8 cellular contexts compared by ENCODE assay signal in genomic region chr16:27426423-27427408, GRCh38. TPM values are rescaled to one million over a fixed set of nuclear protein-coding genes. Genes with fewer than 3 reads are reported as not detected.
DNase-seq lines count a peak whose midpoint lies in the region; ATAC-seq and TF ChIP-seq lines count a peak whose summit lies in the region.

No MANE protein-coding gene starts in this region.

- peaks cover 20 to 44% (median 31%) of the 10 kb centered on the region in 4 donors for H3K4me1 Mint-ChIP-seq in CD4-positive, alpha-beta memory T cell

- intact Hi-C loops in CD4-positive, alpha-beta memory T cell (cut with micrococcal nuclease) = loop anchor here (2.0 kb wide), 1 partner anchor 24 kb away; the partner anchor contains the start of gene IL21R

- H3K9me3 ChIP-seq in CD4-positive, alpha-beta memory T cell (ENCODE audit: control insufficient read depth in 1 of 2, low read length in 2 of 2) = peaks cover 5 to 8% of the 10 kb centered on the region in 2 donors

- no peak for TF ChIP-seq CTCF in fibroblast of pulmonary artery (IDR thresholded peaks at IDR 0.05; ENCODE audit: low read length, missing control alignments)

- no peaks in the 10 kb centered on the region for H3K27me3 Mint-ChIP-seq in CD4-positive, alpha-beta memory T cell

- CTCF ChIA-PET in CD4-positive, alpha-beta memory T cell (lab: Charles Lee; ENCODE audit: partially characterized antibody) = interaction anchor here (0.7 to 1.8 kb wide), 2 partner anchors 20 to 190 kb away, joined by 3 to 5 read pairs; no protein-coding TSS in a partner anchor

- H3K27me3 ChIP-seq in CD4-positive, alpha-beta memory T cell (ENCODE audit: insufficient read depth, low read length) = no peaks in the 10 kb centered on the region

- DNase-seq in CD4-positive, alpha-beta memory T cell = peak; percentile 53 to 87 (median 62)
- peak; percentile 89 for DNase-seq in NOMO-1 treated with DMSO at 0.1 percent for 48 hours (lab: John Stamatoyannopoulos, UW; ENCODE audit: unreplicated experiment)
- peak; percentile 84 for DNase-seq in activated CD8-positive, alpha-beta memory T cell treated with anti-CD3 and anti-CD28 coated beads, Interleukin-2, amount 50 U/mL, for 48 hours
- DNase-seq in fibroblast of pulmonary artery (ENCODE audit: low read depth) = peak; percentile 86
- peak; percentile 70 to 75 for DNase-seq in stimulated activated CD4-positive, alpha-beta T cell treated with anti-CD3 and anti-CD28 coated beads, Interleukin-2, amount 100 ng/mL, for 24 hours
- no peak for DNase-seq in NCI-H2107 treated with DMSO at 0.1 percent for 48 hours (lab: John Stamatoyannopoulos, UW; ENCODE audit: unreplicated experiment)

- H3K27ac Mint-ChIP-seq in CD4-positive, alpha-beta memory T cell = peak overlapping the region; percentile 62 to 93 (median 90)

- H3K4me3 Mint-ChIP-seq in CD4-positive, alpha-beta memory T cell = peak overlapping the region in 5 of 8 donors; percentile 0 to 70 (median 39)

- peak; percentile 73 for ATAC-seq in GM19023 (IDR thresholded peaks at IDR 0.05; ENCODE audit: unreplicated experiment)
- peak; percentile 69 for ATAC-seq in HG03064 (IDR thresholded peaks at IDR 0.05; ENCODE audit: low read depth, unreplicated experiment)

- H3K36me3 ChIP-seq in CD4-positive, alpha-beta memory T cell (ENCODE audit: insufficient read depth, low read length) = peaks cover 13% of the 10 kb centered on the region

- H3K9me3 Mint-ChIP-seq in CD4-positive, alpha-beta memory T cell = peaks cover 0 to 17% (median 11%) of the 10 kb centered on the region in 8 donors

- H3K36me3 Mint-ChIP-seq in CD4-positive, alpha-beta memory T cell = peaks cover 42 to 47% of the 10 kb centered on the region in 2 donors

- POLR2A ChIA-PET in CD4-positive, alpha-beta memory T cell (lab: Charles Lee; ENCODE audit: partially characterized antibody) = interaction anchor here (0.7 to 2.0 kb wide), 12 partner anchors 11 to 223 kb away, joined by 3 to 10 read pairs (median 5); partner anchors contain the start of genes IL21R and KDM8

- H3K4me1 ChIP-seq in CD4-positive, alpha-beta memory T cell (ENCODE audit: insufficient read depth, low read length) = peaks cover 33% of the 10 kb centered on the region

- H3K4me3 ChIP-seq in CD4-positive, alpha-beta memory T cell (ENCODE audit: low read length in 2 of 2) = no peak overlapping the region
- H3K4me3 ChIP-seq in fibroblast of pulmonary artery (replicated peaks; ENCODE audit: low read depth, low read length) = no peak overlapping the region

- peak overlapping the region; percentile 38 for H3K27ac ChIP-seq in CD4-positive, alpha-beta memory T cell (ENCODE audit: low read depth, low read length)

RNA-seq across cellular contexts. Expression of gene IL21R, which starts 24.7 kb away (rescaled TPM):
- total RNA-seq in CD4-positive, alpha-beta memory T cell = 10 to 100 TPM; 28.3 to 29.1 TPM
- polyA plus RNA-seq in CD4-positive, alpha-beta memory T cell = 10 to 100 TPM; 18.4 to 28.3 TPM
